1 cellular context compared by ENCODE assay signal in genomic region chr11:69905611-69906452, GRCh38.
TF ChIP-seq lines count a peak whose summit lies in the region.

No MANE protein-coding gene starts in this region.

TF ChIP-seq in K562, 482 proteins besides CTCF, POLR2A, EP300 and RAD21 (continued from another document and continues in another):
- TF ChIP-seq ID3 (CRISPR knock-in tag; IDR thresholded peaks at IDR 0.05) (no peak), ID3 (tag; IDR thresholded peaks at IDR 0.05) (peak; percentile 29; the same call in 1 of the 2 replicates), JUN (IDR thresholded peaks at IDR 0.05; ENCODE audit: borderline replicate concordance, low read depth, low read length) (0 out of 2 replicates have a peak, but pooled peaks have one; percentile 40), JUN (CRISPR knock-in tag; IDR thresholded peaks at IDR 0.05; ENCODE audit: borderline replicate concordance) (no peak), ARNT (IDR thresholded peaks at IDR 0.05) (0 out of 4 replicates have a peak, but pooled peaks of 1 of the 2 experiments have one; percentile 72), NR4A1 (CRISPR knock-in tag; IDR thresholded peaks at IDR 0.05) (no peak), NR4A1 (tag; IDR thresholded peaks at IDR 0.05) (peak; percentile 78), UBTF (IDR thresholded peaks at IDR 0.05; ENCODE audit: borderline replicate concordance in 1 of 2, low read depth in 2 of 2, low read length in 2 of 2) (peak; percentile 51 to 91; a peak in 2 of 4 replicates), PRPF4 (IDR thresholded peaks at IDR 0.05; ENCODE audit: insufficient read depth, low read depth, low read length, poor library complexity, severe bottlenecking) (no peak), FOXA1 (IDR thresholded peaks at IDR 0.05; ENCODE audit: borderline replicate concordance) (no peak), RBM34 (IDR thresholded peaks at IDR 0.05; ENCODE audit: borderline replicate concordance, insufficient read depth, low read length) (no peak), POLR2AphosphoS2 (IDR thresholded peaks at IDR 0.05; ENCODE audit: low read length) (no peak), ZSCAN29 (IDR thresholded peaks at IDR 0.05) (no peak), ELK1 (CRISPR knock-in tag; IDR thresholded peaks at IDR 0.05) (no peak), ATF3 (IDR thresholded peaks at IDR 0.05) (no peak), ATF3 (CRISPR knock-in tag; conservative IDR thresholded peaks at IDR 0.05) (no peak), FOXJ3 (CRISPR knock-in tag; IDR thresholded peaks at IDR 0.05) (no peak), CTCFL (IDR thresholded peaks at IDR 0.05; ENCODE audit: borderline replicate concordance, insufficient read depth, low read depth, low read length, poor library complexity, severe bottlenecking) (no peak), TCF7 (IDR thresholded peaks at IDR 0.05; ENCODE audit: borderline replicate concordance) (no peak), SP1 (CRISPR knock-in tag; IDR thresholded peaks at IDR 0.05) (peak; percentile 23; the same call in 1 of the 2 replicates), TAF7 (tag; IDR thresholded peaks at IDR 0.05) (no peak), GTF2F1 (IDR thresholded peaks at IDR 0.05; ENCODE audit: low read depth, low read length) (no peak), YY1 (IDR thresholded peaks at IDR 0.05; ENCODE audit: borderline replicate concordance in 1 of 3, control insufficient read depth in 1 of 3, extremely low read depth in 1 of 3, insufficient read depth in 3 of 3, insufficient read length in 1 of 3, insufficient replicate concordance in 2 of 3, low read depth in 1 of 3, low read length in 2 of 3) (peak in 1 of 3 experiments; percentile 38), CHAMP1 (IDR thresholded peaks at IDR 0.05) (no peak), ZNF696 (CRISPR knock-in tag; conservative IDR thresholded peaks at IDR 0.05) (no peak), KLF16 (IDR thresholded peaks at IDR 0.05) (peak; percentile 93), ZNF354B (CRISPR knock-in tag; IDR thresholded peaks at IDR 0.05) (no peak), HEY1 (CRISPR knock-in tag; IDR thresholded peaks at IDR 0.05; ENCODE audit: borderline replicate concordance) (no peak), ZKSCAN3 (CRISPR knock-in tag; IDR thresholded peaks at IDR 0.05) (no peak), ZNF583 (CRISPR knock-in tag; IDR thresholded peaks at IDR 0.05) (no peak), HNRNPH1 (optimal IDR thresholded peaks at IDR 0.05; ENCODE audit: low read depth, low read length) (no peak), ZNF785 (CRISPR knock-in tag; IDR thresholded peaks at IDR 0.05) (no peak), ESRRB (CRISPR knock-in tag; IDR thresholded peaks at IDR 0.05; ENCODE audit: borderline replicate concordance) (no peak), ETV1 (tag; conservative IDR thresholded peaks at IDR 0.05; ENCODE audit: low read depth) (no peak), ZNF717 (CRISPR knock-in tag; IDR thresholded peaks at IDR 0.05) (no peak), TCFL5 (CRISPR knock-in tag; conservative IDR thresholded peaks at IDR 0.05) (no peak), SETDB1 (IDR thresholded peaks at IDR 0.05; ENCODE audit: low read length) (no peak), ZNF586 (CRISPR knock-in tag; conservative IDR thresholded peaks at IDR 0.05) (no peak), NEUROD1 (IDR thresholded peaks at IDR 0.05; ENCODE audit: borderline replicate concordance, low read depth, low read length, partially characterized antibody) (peak; percentile 21), HDAC2 (IDR thresholded peaks at IDR 0.05) (peak; percentile 97), TSHZ1 (CRISPR knock-in tag; IDR thresholded peaks at IDR 0.05) (no peak), HDAC8 (tag; IDR thresholded peaks at IDR 0.05) (no peak), ZFP30 (CRISPR knock-in tag; IDR thresholded peaks at IDR 0.05; ENCODE audit: borderline replicate concordance) (no peak), PTRF (tag; IDR thresholded peaks at IDR 0.05) (no peak), PREB (CRISPR knock-in tag; IDR thresholded peaks at IDR 0.05) (no peak), PBX2 (CRISPR knock-in tag; IDR thresholded peaks at IDR 0.05; ENCODE audit: low read depth) (no peak), PBX2 (tag; conservative IDR thresholded peaks at IDR 0.05; ENCODE audit: low read depth) (peak; percentile 47; the same call in 1 of the 2 replicates), ZNF77 (CRISPR knock-in tag; IDR thresholded peaks at IDR 0.05) (no peak), MTA3 (IDR thresholded peaks at IDR 0.05; ENCODE audit: borderline replicate concordance) (peak; percentile 55), SRF (CRISPR knock-in tag; IDR thresholded peaks at IDR 0.05) (peak in 1 of 2 experiments; percentile 59; a peak in 1 of 4 replicates), PTTG1 (tag; IDR thresholded peaks at IDR 0.05; ENCODE audit: low read depth) (no peak), CAMTA2 (CRISPR knock-in tag; conservative IDR thresholded peaks at IDR 0.05) (no peak), ZNF253 (CRISPR knock-in tag; conservative IDR thresholded peaks at IDR 0.05) (no peak), HNRNPL (IDR thresholded peaks at IDR 0.05; ENCODE audit: low read depth, low read length) (no peak), ZNF445 (CRISPR knock-in tag; IDR thresholded peaks at IDR 0.05; ENCODE audit: low read depth) (no peak), ZNF431 (CRISPR knock-in tag; IDR thresholded peaks at IDR 0.05) (no peak), EHMT2 (IDR thresholded peaks at IDR 0.05) (no peak), ZKSCAN8 (CRISPR knock-in tag; IDR thresholded peaks at IDR 0.05) (0 out of 2 replicates have a peak, but pooled peaks have one; percentile 34)
